8 cellular contexts compared by ENCODE assay signal in the genomic region with DNA sequence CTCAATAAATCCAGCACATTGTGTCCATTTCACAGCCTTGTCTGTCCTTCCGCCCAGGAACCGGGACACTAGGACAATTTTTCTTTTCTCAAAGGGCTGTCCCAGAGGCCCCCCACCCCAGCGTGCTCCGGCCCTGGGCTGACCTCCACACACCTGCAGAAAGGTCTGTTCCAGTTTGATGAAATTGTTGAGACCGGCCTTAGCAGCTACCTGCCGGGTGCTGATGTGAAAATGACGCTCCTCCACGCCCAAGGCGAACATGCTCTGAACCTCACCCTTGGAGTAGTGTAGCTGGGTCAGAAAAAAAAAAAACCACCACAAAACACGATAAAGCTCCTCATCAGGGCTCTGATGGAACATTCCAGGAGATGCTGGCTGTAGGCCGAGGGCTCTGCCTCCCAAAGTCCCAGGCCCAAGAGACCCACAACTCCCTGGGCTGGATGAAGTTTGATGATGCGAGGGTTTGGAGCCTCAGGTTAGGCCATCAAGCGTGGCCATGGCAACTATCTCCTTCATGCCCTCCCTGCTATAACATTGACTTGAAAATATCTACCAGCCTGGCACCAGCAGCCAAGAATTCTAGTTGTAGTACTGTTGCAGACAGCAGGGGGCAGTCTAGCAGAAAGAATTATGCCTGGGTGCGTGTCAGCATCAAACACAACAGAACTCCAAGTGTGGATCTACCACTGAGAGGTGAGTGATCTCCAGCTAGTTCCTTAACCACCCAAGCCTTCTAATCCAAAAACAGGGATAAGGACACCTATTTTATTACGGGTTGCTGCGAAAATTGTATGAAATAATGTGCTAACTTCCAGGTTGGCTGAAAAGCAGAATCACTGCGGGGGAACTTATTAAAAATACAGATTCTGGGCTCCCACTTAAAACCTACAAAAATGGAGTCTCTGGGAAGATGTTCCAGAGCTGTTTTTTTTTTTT.
DNase-seq lines count a peak whose midpoint lies in the region; ATAC-seq lines count a peak whose summit lies in the region.

No MANE protein-coding gene starts in this region.

- ATAC-seq in GM21786 (IDR thresholded peaks at IDR 0.05; ENCODE audit: unreplicated experiment) (no peak), HG03097 (IDR thresholded peaks at IDR 0.05; ENCODE audit: low FRiP score, unreplicated experiment) (no peak)

- in situ Hi-C loops in KBM-7 (cut with MboI; ENCODE audit: low pct_unique_long_range_greater_than_20kb, low sequenced_read_pairs) (loop anchor here (25.0 kb wide), 1 partner anchor 405 kb away; no protein-coding TSS in a partner anchor), SK-MEL-5 (cut with HindIII; ENCODE audit: low pct_unique_long_range_greater_than_20kb, low sequenced_read_pairs) (no loop called here)

- DNase-seq in DMS53 (lab: John Stamatoyannopoulos, UW) (peak; percentile 73), KBM-7 (peak; percentile 95), SK-MEL-5 (ENCODE audit: low read depth, low spot score) (peak; percentile 87), glomerular visceral epithelial cell (ENCODE audit: extremely low spot score) (peak; percentile 71), pulmonary artery endothelial cell (ENCODE audit: low read depth, low spot score) (peak; percentile 41)
- DNase-seq in activated naive CD4-positive, alpha-beta T cell treated with Interleukin-2 at 50 U/mL for 16 hours: peak; percentile 66

Comparison
In these comparisons a context has a peak if more than half of its experiments do, and no peak if none do; other contexts are left out.
1. DNase-seq: peak in every context shown above with its lines; median percentile 95 in KBM-7; 87 in SK-MEL-5; 73 in DMS53; 71 in glomerular visceral epithelial cell; 66 in activated naive CD4-positive, alpha-beta T cell treated with Interleukin-2 at 50 U/mL for 16 hours; 41 in pulmonary artery endothelial cell.